Comparison of ENCODE assay signal across 8 cellular contexts in genomic region chr17:76354317-76354729, GRCh38. TPM values are rescaled to one million over a fixed set of nuclear protein-coding genes. Genes with fewer than 3 reads are reported as not detected.
A peak's percentile ranks its signal among the peaks of the same experiment; 100 is the strongest.
DNase-seq lines count a peak whose midpoint lies in the region; ATAC-seq, FAIRE-seq and TF ChIP-seq lines count a peak whose summit lies in the region.

No MANE protein-coding gene starts in this region.

- dilution Hi-C loops in keratinocyte (cut with MboI; ENCODE audit: extremely low pct_ligation_motif_present, low sequenced_read_pairs): no loop called here

- no peak for TF ChIP-seq CTCF in keratinocyte (optimal IDR thresholded peaks at IDR 0.05 in 1 of 3, IDR thresholded peaks at IDR 0.05 in 1 of 3, conservative IDR thresholded peaks at IDR 0.05 in 1 of 3; ENCODE audit: extremely low read depth in 1 of 3, insufficient read depth in 2 of 3, low read length in 3 of 3)
- TF ChIP-seq CTCF in thoracic aorta (IDR thresholded peaks at IDR 0.05): no peak
- no peak for TF ChIP-seq CTCF in GM20000 (IDR thresholded peaks at IDR 0.05; ENCODE audit: extremely low read depth, missing control alignments)

- no peak for ATAC-seq in activated CD4-positive, alpha-beta T cell treated with anti-CD3 and anti-CD28 coated beads for 36 hours
- ATAC-seq in thoracic aorta (ENCODE audit: insufficient number of reproducible peaks, low FRiP score, low read depth): no peak
- ATAC-seq in GM21576 (IDR thresholded peaks at IDR 0.05; ENCODE audit: unreplicated experiment): no peak

- POLR2A ChIA-PET in activated CD4-positive, alpha-beta T cell treated with anti-CD3 and anti-CD28 coated beads for 36 hours (lab: Charles Lee): interaction anchor here (0.6 kb wide), 2 partner anchors 576 to 1604 kb away, joined by 3 to 5 read pairs; partner anchors contain the start of gene TNRC6C

- H3K4me1 Mint-ChIP-seq in activated CD4-positive, alpha-beta T cell treated with anti-CD3 and anti-CD28 coated beads for 36 hours: peaks cover 18% of the 10 kb centered on the region

- H3K36me3 ChIP-seq in adipocyte (ENCODE audit: control insufficient read depth, insufficient read depth, low read length, severe bottlenecking) (no peaks in the 10 kb centered on the region), keratinocyte (ENCODE audit: control insufficient read depth in 2 of 2, extremely low read depth in 1 of 2, insufficient read depth in 2 of 2, low read length in 2 of 2) (no peaks in the 10 kb centered on the region), thoracic aorta (no peaks in the 10 kb centered on the region)

- H3K27ac Mint-ChIP-seq in activated CD4-positive, alpha-beta T cell treated with anti-CD3 and anti-CD28 coated beads for 36 hours: peak overlapping the region; percentile 96

- H4K20me1 ChIP-seq in keratinocyte (ENCODE audit: control insufficient read depth, extremely low read depth, insufficient read depth, low read length): no peaks in the 10 kb centered on the region

- peak overlapping the region; percentile 98 for H2AFZ ChIP-seq in keratinocyte (ENCODE audit: control insufficient read depth, low read length)

- peak overlapping the region; percentile 94 for H3K4me2 ChIP-seq in keratinocyte (ENCODE audit: control insufficient read depth, extremely low read depth, insufficient read depth, low read depth, low read length)

- H3K9me3 ChIP-seq in adipocyte (ENCODE audit: control insufficient read depth, low read length): no peaks in the 10 kb centered on the region
- H3K9me3 ChIP-seq in keratinocyte (ENCODE audit: control insufficient read depth, low read depth, low read length): no peaks in the 10 kb centered on the region
- H3K9me3 ChIP-seq in thoracic aorta: no peaks in the 10 kb centered on the region

- peak overlapping the region; percentile 78 for H3K4me3 Mint-ChIP-seq in activated CD4-positive, alpha-beta T cell treated with anti-CD3 and anti-CD28 coated beads for 36 hours

- H3K4me1 ChIP-seq in adipocyte (ENCODE audit: control insufficient read depth, insufficient read depth, low read length) (peaks cover 12% of the 10 kb centered on the region), keratinocyte (ENCODE audit: control insufficient read depth, extremely low read depth, insufficient read depth, low read length) (peaks cover 16% of the 10 kb centered on the region), thoracic aorta (ENCODE audit: control insufficient read depth in 1 of 2, low read depth in 2 of 2) (peaks cover 11 to 16% of the 10 kb centered on the region in 2 donors)

- no peaks in the 10 kb centered on the region for H3K9me1 ChIP-seq in keratinocyte (ENCODE audit: control insufficient read depth, extremely low read depth, insufficient read depth, low read length)

- no peaks in the 10 kb centered on the region for H3K27me3 Mint-ChIP-seq in activated CD4-positive, alpha-beta T cell treated with anti-CD3 and anti-CD28 coated beads for 36 hours

- H3K36me3 Mint-ChIP-seq in activated CD4-positive, alpha-beta T cell treated with anti-CD3 and anti-CD28 coated beads for 36 hours (ENCODE audit: low read depth): no peaks in the 10 kb centered on the region

- no peak for DNase-seq in activated CD4-positive, alpha-beta T cell treated with anti-CD3 and anti-CD28 coated beads for 36 hours
- DNase-seq in activated CD4-positive, alpha-beta T cell treated with anti-CD3 and anti-CD28 coated beads, Interleukin-2, amount 50 U/mL, for 1 hour: no peak
- no peak for DNase-seq in adipocyte (ENCODE audit: low read depth)
- DNase-seq in keratinocyte (ENCODE audit: low read depth, low spot score): no peak
- DNase-seq in thoracic aorta (ENCODE audit: low spot score): no peak
- no peak for DNase-seq in NCI-H524 treated with DMSO at 0.1 percent for 48 hours (lab: John Stamatoyannopoulos, UW)
- no peak for DNase-seq in GM20000 (ENCODE audit: low spot score)

- H3K27me3 ChIP-seq in adipocyte (replicated peaks; ENCODE audit: control insufficient read depth, insufficient read depth, low read length): no peaks in the 10 kb centered on the region
- no peaks in the 10 kb centered on the region for H3K27me3 ChIP-seq in keratinocyte (ENCODE audit: control insufficient read depth, extremely low read depth, insufficient read depth, low read length)
- no peaks in the 10 kb centered on the region for H3K27me3 ChIP-seq in thoracic aorta (replicated peaks; ENCODE audit: insufficient read depth)

- H3K79me2 ChIP-seq in keratinocyte (ENCODE audit: control insufficient read depth, insufficient read depth, low read length): peaks cover 23% of the 10 kb centered on the region

- CTCF ChIA-PET in activated CD4-positive, alpha-beta T cell treated with anti-CD3 and anti-CD28 coated beads for 36 hours (lab: Charles Lee): interaction anchor here (0.6 to 4.2 kb wide), 7 partner anchors 21 to 204 kb away, joined by 3 to 43 read pairs (median 4); partner anchors contain the start of gene SPHK1

- H3K27ac ChIP-seq in keratinocyte (ENCODE audit: control insufficient read depth, insufficient read depth, low read length): peak overlapping the region; percentile 97
- H3K27ac ChIP-seq in thoracic aorta: no peak overlapping the region

- H3K9ac ChIP-seq in adipocyte (ENCODE audit: low read length): peak overlapping the region; percentile 99
- H3K9ac ChIP-seq in keratinocyte (ENCODE audit: control insufficient read depth, extremely low read depth, insufficient read depth, low read length): peak overlapping the region; percentile 94

- intact Hi-C loops in activated CD4-positive, alpha-beta T cell treated with anti-CD3 and anti-CD28 coated beads for 36 hours (cut with DNase I, micrococcal nuclease): loop anchor here (1.0 to 2.0 kb wide), 4 partner anchors 30 to 414 kb away; partner anchors contain the start of genes EXOC7 (in 1 of the 2), FBF1 (in 1 of the 2), JMJD6 (in 1 of the 2) and METTL23 (in 1 of the 2)

- H3K4me3 ChIP-seq in adipocyte (ENCODE audit: low read length): peak overlapping the region; percentile 94
- peak overlapping the region; percentile 57 to 90 (median 79) for H3K4me3 ChIP-seq in keratinocyte (ENCODE audit: control insufficient read depth in 2 of 3, extremely low read depth in 1 of 3, insufficient read depth in 2 of 3, low read depth in 1 of 3, low read length in 3 of 3)
- H3K4me3 ChIP-seq in thoracic aorta: peak overlapping the region; percentile 95

- no peak for FAIRE-seq in keratinocyte (lab: Jason Lieb, UNC)

- no peaks in the 10 kb centered on the region for H3K9me3 Mint-ChIP-seq in activated CD4-positive, alpha-beta T cell treated with anti-CD3 and anti-CD28 coated beads for 36 hours (ENCODE audit: low read depth)

RNA-seq across cellular contexts. Expression of gene PRPSAP1, which starts 0.6 kb away (rescaled TPM):
- 10 to 100 TPM; 26.7 to 34.9 TPM for total RNA-seq in activated CD4-positive, alpha-beta T cell treated with anti-CD3 and anti-CD28 coated beads for 36 hours
- polyA plus RNA-seq in keratinocyte: 41.7 to 76.4 TPM (median 51.4 TPM) in 3 replicates
- polyA plus RNA-seq in keratinocyte (2011; ENCODE audit: low read depth): 10.8 TPM
- polyA plus RNA-seq in keratinocyte (2011; cell fraction: cytosol; rRNA removed): 44.7 and 45.1 TPM in 2 replicates
- polyA plus RNA-seq in keratinocyte (2011; cell fraction: nucleus; rRNA removed): 82.7 and 84.6 TPM in 2 replicates
- polyA plus RNA-seq in keratinocyte (2012; ENCODE audit: low replicate concordance): 29.8 and 39.2 TPM in 2 replicates
- polyA minus RNA-seq in keratinocyte: 26.4 to 62.1 TPM (median 61.3 TPM) in 3 replicates
- polyA minus RNA-seq in keratinocyte (2011; cell fraction: cytosol; rRNA and poly(A)+ RNA removed): 37.6 TPM
- polyA minus RNA-seq in keratinocyte (2011; cell fraction: nucleus; rRNA and poly(A)+ RNA removed): 30.5 and 58.3 TPM in 2 replicates
- 10 to 100 TPM; 57.8 to 83.9 TPM for total RNA-seq in thoracic aorta

RNA-seq across cellular contexts. Expression of gene SPHK1, which starts 30.1 kb away (rescaled TPM):
- total RNA-seq in activated CD4-positive, alpha-beta T cell treated with anti-CD3 and anti-CD28 coated beads for 36 hours: 10 to 100 TPM in 1 of 2 experiments, 1 to 10 TPM in 1; 7.4 to 11.7 TPM
- polyA plus RNA-seq in keratinocyte: 50.2 to 113 TPM (median 84.7 TPM) in 3 replicates
- polyA plus RNA-seq in keratinocyte (2011; ENCODE audit: low read depth): 4.9 TPM
- polyA plus RNA-seq in keratinocyte (2011; cell fraction: cytosol; rRNA removed): 41.7 and 116 TPM in 2 replicates
- 179 and 247 TPM in 2 replicates for polyA plus RNA-seq in keratinocyte (2011; cell fraction: nucleus; rRNA removed)
- polyA plus RNA-seq in keratinocyte (2012; ENCODE audit: low replicate concordance): 23.9 and 135 TPM in 2 replicates
- 27.7 to 97.1 TPM (median 35.6 TPM) in 3 replicates for polyA minus RNA-seq in keratinocyte
- polyA minus RNA-seq in keratinocyte (2011; cell fraction: cytosol; rRNA and poly(A)+ RNA removed): 66.0 TPM
- polyA minus RNA-seq in keratinocyte (2011; cell fraction: nucleus; rRNA and poly(A)+ RNA removed): 47.3 and 50.2 TPM in 2 replicates
- 10 to 100 TPM; 46.8 to 47.4 TPM for total RNA-seq in thoracic aorta

RNA-seq across cellular contexts. Expression of gene QRICH2, which starts 46.2 kb away (rescaled TPM):
- total RNA-seq in activated CD4-positive, alpha-beta T cell treated with anti-CD3 and anti-CD28 coated beads for 36 hours: 1 to 10 TPM in 1 of 2 experiments, under 1 TPM in 1; 0.63 to 1.2 TPM
- polyA plus RNA-seq in keratinocyte: 1.1 to 4.8 TPM (median 1.6 TPM) in 3 replicates
- 2.3 TPM for polyA plus RNA-seq in keratinocyte (2011; ENCODE audit: low read depth)
- 0.62 and 1.3 TPM in 2 replicates for polyA plus RNA-seq in keratinocyte (2011; cell fraction: cytosol; rRNA removed)
- 11.1 and 14.7 TPM in 2 replicates for polyA plus RNA-seq in keratinocyte (2011; cell fraction: nucleus; rRNA removed)
- 1.3 and 2.2 TPM in 2 replicates for polyA plus RNA-seq in keratinocyte (2012; ENCODE audit: low replicate concordance)
- 1.7 to 11.3 TPM (median 9.9 TPM) in 3 replicates for polyA minus RNA-seq in keratinocyte
- 2.1 TPM for polyA minus RNA-seq in keratinocyte (2011; cell fraction: cytosol; rRNA and poly(A)+ RNA removed)
- polyA minus RNA-seq in keratinocyte (2011; cell fraction: nucleus; rRNA and poly(A)+ RNA removed): 5.6 and 9.3 TPM in 2 replicates
- total RNA-seq in thoracic aorta: 1 to 10 TPM; 6.1 to 6.9 TPM
